ENCODE assay signal across 11 cellular contexts in genomic region chr9:97551308-97551707, GRCh38.
"Had no signal": no experiment of that assay in that cellular context is flagged by ENCODE, and none has a peak within 500 bp of the region (broad histone marks: within the 10 kb centered on the region; RNA-seq: fewer than 3 reads in every experiment).

No MANE protein-coding gene starts in this region.

- H3K4me2 ChIP-seq: GM23338 had no signal

- H3K9ac ChIP-seq: GM23248 had no signal

- H3K27ac ChIP-seq: GM23248 had no signal

- H3K4me1 ChIP-seq: HAP-1 had no signal

- H3K36me3 ChIP-seq: HAP-1 had no signal

- H3K9me3 ChIP-seq: HAP-1 had no signal

- DNase-seq: GM23248, GOT3, H7, H9, HCEC 1CT, HFFc6 had no signal

- ATAC-seq: GM23338, HCT116 had no signal

- H2AFZ ChIP-seq: GM23248, GM23338 had no signal

- H3K4me1 Mint-ChIP-seq: GM23338 had no signal

- H3K9me3 Mint-ChIP-seq: GM23338, H9, HFFc6 had no signal

- FAIRE-seq: H1, H54 had no signal

- H3K4me3 Mint-ChIP-seq: GM23338, H9, HFFc6 had no signal

- H3K4me3 ChIP-seq: GM23248, GM23338, HAP-1 had no signal

- H3K27ac Mint-ChIP-seq: GM23338, H9, HFFc6 had no signal
